In genomic region chr3:80677796-80678195, GRCh38 we compare ENCODE assay signal across 1 cellular context.
TF ChIP-seq lines count a peak whose summit lies in the region.

No MANE protein-coding gene starts in this region.

TF ChIP-seq in SK-N-SH, 30 proteins besides CTCF, POLR2A, EP300 and RAD21 (continued from another document):
- no peak for TF ChIP-seq PBX3 (IDR thresholded peaks at IDR 0.05)
- no peak for TF ChIP-seq NFIC (IDR thresholded peaks at IDR 0.05; ENCODE audit: borderline replicate concordance)
- TF ChIP-seq JUND (IDR thresholded peaks at IDR 0.05) = no peak
- no peak for TF ChIP-seq USF1 (IDR thresholded peaks at IDR 0.05; ENCODE audit: borderline replicate concordance, low read depth)
